In genomic region chr16:20430480-20430879, GRCh38 we compare ENCODE assay signal across 4 cellular contexts. TPM values are rescaled to one million over a fixed set of nuclear protein-coding genes. Genes with fewer than 3 reads are reported as not detected.
"Had no signal": no experiment of that assay in that cellular context is flagged by ENCODE, and none has a peak within 500 bp of the region (broad histone marks: within the 10 kb centered on the region; RNA-seq: fewer than 3 reads in every experiment).

No MANE protein-coding gene starts in this region.

RNA-seq across cellular contexts. Expression of gene ACSM2A, which starts 20.8 kb away (rescaled TPM):
- total RNA-seq: LHCN-M2, M059J, MCF 10A, NCI-H460 had no signal

RNA-seq across cellular contexts. Expression of gene ACSM5, which starts 21.1 kb away (rescaled TPM):
- total RNA-seq: NCI-H460 had no signal

RNA-seq across cellular contexts. Expression of gene PDILT, which starts 25.9 kb away (rescaled TPM):
- total RNA-seq: LHCN-M2, M059J, MCF 10A, NCI-H460 had no signal
